Comparison of ENCODE assay signal across 7 cellular contexts in genomic region chr2:113175101-113175628, GRCh38. TPM values are rescaled to one million over a fixed set of nuclear protein-coding genes. Genes with fewer than 3 reads are reported as not detected.
DNase-seq lines count a peak whose midpoint lies in the region; ATAC-seq and TF ChIP-seq lines count a peak whose summit lies in the region.

No MANE protein-coding gene starts in this region.

- TF ChIP-seq CTCF in thoracic aorta (IDR thresholded peaks at IDR 0.05) (no peak), sigmoid colon (IDR thresholded peaks at IDR 0.05) (no peak)

- H3K27ac ChIP-seq in thoracic aorta, result no peak overlapping the region
- no peak overlapping the region for H3K27ac ChIP-seq in aorta (ENCODE audit: low read depth in 1 of 2, low read length in 2 of 2)
- H3K27ac ChIP-seq in sigmoid colon, result no peak overlapping the region

- H3K4me1 ChIP-seq in thoracic aorta (ENCODE audit: control insufficient read depth in 1 of 2, low read depth in 2 of 2), result no peaks in the 10 kb centered on the region
- H3K4me1 ChIP-seq in aorta (ENCODE audit: control insufficient read depth in 1 of 2, insufficient read depth in 2 of 2, low read length in 2 of 2), result no peaks in the 10 kb centered on the region
- H3K4me1 ChIP-seq in sigmoid colon, result no peaks in the 10 kb centered on the region

- TF ChIP-seq POLR2A in sigmoid colon (IDR thresholded peaks at IDR 0.05), result no peak

- ATAC-seq in GM19328 (IDR thresholded peaks at IDR 0.05; ENCODE audit: unreplicated experiment) (peak; percentile 63), HG03108 (IDR thresholded peaks at IDR 0.05; ENCODE audit: unreplicated experiment) (peak; percentile 47), thoracic aorta (ENCODE audit: insufficient number of reproducible peaks, low FRiP score, low read depth) (no peak), aorta (ENCODE audit: low FRiP score) (no peak)
- peak; percentile 58 to 60 for ATAC-seq in activated CD4-positive, CD25-positive, alpha-beta regulatory T cell treated with anti-CD3 and anti-CD28 coated beads, Interleukin-2, amount 50 U/mL, for 24 hours

- no peaks in the 10 kb centered on the region for H3K9me3 ChIP-seq in thoracic aorta
- H3K9me3 ChIP-seq in aorta (ENCODE audit: control insufficient read depth, low read length), result no peaks in the 10 kb centered on the region
- H3K9me3 ChIP-seq in sigmoid colon, result no peaks in the 10 kb centered on the region

- intact Hi-C loops in aorta (cut with DNase I), result no loop called here
- intact Hi-C loops in sigmoid colon (cut with DNase I), result no loop called here

- no peaks in the 10 kb centered on the region for H3K27me3 ChIP-seq in thoracic aorta (replicated peaks; ENCODE audit: insufficient read depth)
- no peaks in the 10 kb centered on the region for H3K27me3 ChIP-seq in aorta (ENCODE audit: control insufficient read depth in 1 of 2, insufficient read depth in 2 of 2, low read length in 1 of 2)
- H3K27me3 ChIP-seq in sigmoid colon, result no peaks in the 10 kb centered on the region

- H3K4me3 ChIP-seq in thoracic aorta (peak overlapping the region; percentile 63), aorta (ENCODE audit: low read length in 2 of 2) (no peak overlapping the region), sigmoid colon (no peak overlapping the region)

- no peak for TF ChIP-seq EP300 in sigmoid colon (IDR thresholded peaks at IDR 0.05)

- WGBS in aorta, 2 donors, result 74 to 75% methylated on average over 8 of the region's 8 CpGs
- 49 to 78% methylated on average over 8 of the region's 8 CpGs for WGBS in sigmoid colon, 2 donors

- H3K36me3 ChIP-seq in thoracic aorta (no peaks in the 10 kb centered on the region), aorta (ENCODE audit: control insufficient read depth in 1 of 2, insufficient read depth in 2 of 2, low read length in 1 of 2) (no peaks in the 10 kb centered on the region), sigmoid colon (no peaks in the 10 kb centered on the region)

- DNase-seq in islet precursor cell (peak; percentile 60), thoracic aorta (ENCODE audit: low spot score) (no peak), aorta (no peak), sigmoid colon (no peak)

RNA-seq across cellular contexts. Expression of gene PSD4, which starts 1.4 kb away (rescaled TPM):
- 10 to 100 TPM; 13.1 to 16.9 TPM for total RNA-seq in thoracic aorta
- total RNA-seq in aorta, result 10 to 100 TPM in 1 of 2 donors, 1 to 10 TPM in 1; 9.5 to 17.8 TPM
- 1 to 10 TPM in 1 of 2 donors, under 1 TPM in 1; 0.79 to 3.5 TPM for polyA plus RNA-seq in aorta
- 1 to 10 TPM; 1.4 to 6.6 (median 2.0) TPM for total RNA-seq in sigmoid colon
- 10 to 100 TPM; 15.0 to 51.6 (median 22.9) TPM for polyA plus RNA-seq in sigmoid colon

RNA-seq across cellular contexts. Expression of gene IL1RN, which starts 47.8 kb away (rescaled TPM):
- total RNA-seq in thoracic aorta (1 to 10 TPM; 1.6 to 8.6 TPM), aorta (1 to 10 TPM; 6.0 to 7.1 TPM), sigmoid colon (1 to 10 TPM in 1 of 4 donors, under 1 TPM in 1, not detected in 2; 0.55 to 1.6 TPM)
- polyA plus RNA-seq in aorta (10 to 100 TPM in 1 of 2 donors, under 1 TPM in 1; 0.74 to 11.6 TPM), sigmoid colon (10 to 100 TPM in 2 of 3 donors, 1 to 10 TPM in 1; 6.6 to 19.9 (median 11.1) TPM)

Comparison
In these comparisons a context has a peak if more than half of its experiments do, and no peak if none do; other contexts are left out.
1. ATAC-seq: peak in GM19328 (single experiment), HG03108 (single experiment) and activated CD4-positive, CD25-positive, alpha-beta regulatory T cell treated with anti-CD3 and anti-CD28 coated beads, Interleukin-2, amount 50 U/mL, for 24 hours (2 of 2); none in thoracic aorta (single experiment) and aorta (single experiment).